In the genomic region with DNA sequence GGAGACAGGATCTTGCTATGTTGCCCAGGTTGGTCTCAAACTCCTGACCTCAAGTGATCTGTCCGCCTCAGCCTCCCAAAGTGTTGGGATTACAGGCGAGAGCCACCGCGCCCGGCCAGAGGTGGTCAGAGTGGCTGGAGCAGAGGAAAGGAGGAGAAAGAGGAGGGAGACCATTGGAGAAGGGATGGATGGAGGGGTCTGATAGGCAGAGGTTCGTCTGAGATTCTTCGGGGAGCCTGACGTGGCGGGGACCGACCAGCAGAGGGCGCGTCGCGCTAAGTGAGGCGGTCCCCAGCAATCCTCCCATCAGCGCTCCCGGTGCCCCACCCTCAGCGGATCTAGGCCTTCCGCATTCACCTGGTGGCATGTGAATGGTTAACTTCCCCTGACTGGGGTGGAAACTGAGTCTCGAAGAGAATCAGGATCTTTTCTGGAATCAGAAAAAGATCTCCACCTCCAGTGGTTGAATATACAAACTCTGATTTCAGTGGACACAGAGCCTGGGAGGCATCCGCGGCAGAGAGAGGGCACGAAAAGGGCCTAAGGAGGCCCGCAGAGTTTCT, we compare ENCODE assay signal across 8 cellular contexts. TPM values are rescaled to one million over a fixed set of nuclear protein-coding genes. Genes with fewer than 3 reads are reported as not detected.
DNase-seq lines count a peak whose midpoint lies in the region; ATAC-seq and TF ChIP-seq lines count a peak whose summit lies in the region.

No MANE protein-coding gene starts in this region.

- no peak overlapping the region for H3K4me3 ChIP-seq in WI38 (ENCODE audit: low read depth, low read length)
- H3K4me3 ChIP-seq in breast epithelium, result no peak overlapping the region

- H3K36me3 ChIP-seq in breast epithelium, result no peaks in the 10 kb centered on the region

- no peaks in the 10 kb centered on the region for H3K27me3 ChIP-seq in breast epithelium

- TF ChIP-seq POLR2A in breast epithelium (IDR thresholded peaks at IDR 0.05), result no peak

- H3K27ac ChIP-seq in breast epithelium, result peak overlapping the region; percentile 26 to 27

- TF ChIP-seq CTCF in GM12874 (IDR thresholded peaks at IDR 0.05; ENCODE audit: insufficient read depth, low read depth, low read length) (peak; percentile 98), WI38 (IDR thresholded peaks at IDR 0.05; ENCODE audit: low read depth, low read length) (peak; percentile 89), breast epithelium (IDR thresholded peaks at IDR 0.05) (peak; percentile 93 to 95 (median 95))

- no peak for ATAC-seq in HG03460 (IDR thresholded peaks at IDR 0.05; ENCODE audit: unreplicated experiment)

- intact Hi-C loops in breast epithelium (cut with DNase I; ENCODE audit: low total_unique reads), result loop anchor here (5.0 kb wide), 1 partner anchor 501 kb away; the partner anchor contains the start of gene JAK3

- peak; percentile 72 for DNase-seq in A172 (ENCODE audit: low spot score)
- DNase-seq in NCI-H146 treated with DMSO at 0.1 percent for 48 hours (lab: John Stamatoyannopoulos, UW; ENCODE audit: unreplicated experiment), result peak; percentile 50
- DNase-seq in breast epithelium (ENCODE audit: low spot score in 2 of 2), result peak in 1 of 2 donors; percentile 75
- peak; percentile 71 for DNase-seq in kidney tubule cell (ENCODE audit: low spot score)
- peak; percentile 78 for DNase-seq in stimulated activated CD4-positive, alpha-beta T cell treated with anti-CD3 and anti-CD28 coated beads, Interleukin-1b, Interleukin-23, amount 100 ng/mL, for 48 hours

- H3K4me1 ChIP-seq in breast epithelium, result no peaks in the 10 kb centered on the region

- no peaks in the 10 kb centered on the region for H3K9me3 ChIP-seq in breast epithelium

RNA-seq across cellular contexts. Expression of gene GTPBP3, which starts 8.8 kb away (rescaled TPM):
- total RNA-seq in A172 (2014; rRNA removed; shearing (Covaris generic)), result 21.5 and 24.0 TPM in 2 replicates
- 10 to 100 TPM; 15.5 to 22.6 (median 17.7) TPM for total RNA-seq in breast epithelium

RNA-seq across cellular contexts. Expression of gene ANO8, which starts 11.5 kb away (rescaled TPM):
- 4.2 and 5.1 TPM in 2 replicates for total RNA-seq in A172 (2014; rRNA removed; shearing (Covaris generic))
- 1 to 10 TPM; 5.1 to 7.2 (median 5.9) TPM for total RNA-seq in breast epithelium

RNA-seq across cellular contexts. Expression of gene PLVAP, which starts 31.0 kb away (rescaled TPM):
- total RNA-seq in A172 (2014; rRNA removed; shearing (Covaris generic)), result not detected in 2 replicates
- total RNA-seq in breast epithelium, result 10 to 100 TPM; 19.9 to 68.8 (median 51.2) TPM

RNA-seq across cellular contexts. Expression of gene DDA1, which starts 36.8 kb away (rescaled TPM):
- total RNA-seq in A172 (2014; rRNA removed; shearing (Covaris generic)), result 89.1 and 104 TPM in 2 replicates
- 10 to 100 TPM in 2 of 3 donors, 1 to 10 TPM in 1; 9.2 to 18.7 (median 11.1) TPM for total RNA-seq in breast epithelium

RNA-seq across cellular contexts. Expression of gene MRPL34, which starts 40.5 kb away (rescaled TPM):
- total RNA-seq in A172 (2014; rRNA removed; shearing (Covaris generic)), result 79.1 and 183 TPM in 2 replicates
- 100 to 1,000 TPM in 1 of 3 donors, 10 to 100 TPM in 2; 88.5 to 139 (median 98.0) TPM for total RNA-seq in breast epithelium

Comparison
In these comparisons a context has a peak if more than half of its experiments do, and no peak if none do; other contexts are left out.
1. RNA of gene PLVAP, which starts 31.0 kb away (total RNA-seq): 19.9 to 68.8 TPM in breast epithelium; not detected in A172; every median in the first group is over 10 times any median in the second.
2. Peak in every context shown above with its lines, with median percentiles within 50 percentile points of each other: CTCF ChIP-seq.